ENCODE assay signal across 24 cellular contexts in genomic region chr3:126883241-126883640, GRCh38.
DNase-seq lines count a peak whose midpoint lies in the region; ATAC-seq and TF ChIP-seq lines count a peak whose summit lies in the region.
"Had no signal": no experiment of that assay in that cellular context is flagged by ENCODE, and none has a peak within 500 bp of the region (broad histone marks: within the 10 kb centered on the region; RNA-seq: fewer than 3 reads in every experiment).

No MANE protein-coding gene starts in this region.

- H3K27ac ChIP-seq in GM23338 (ENCODE audit: low read depth) (no peak overlapping the region), body of pancreas (no peak overlapping the region), right atrium auricular region (no peak overlapping the region)
- H3K27ac ChIP-seq: HL-60, upper lobe of left lung had no signal

- no peak overlapping the region for H3K4me3 Mint-ChIP-seq in GM23338
- no peak overlapping the region for H3K4me3 Mint-ChIP-seq in activated CD8-positive, alpha-beta T cell treated with anti-CD3 and anti-CD28 coated beads for 36 hours
- H3K4me3 Mint-ChIP-seq: activated CD4-positive, alpha-beta T cell treated with anti-CD3 and anti-CD28 coated beads, Interleukin-2, amount 10 ng/mL, durations not matched to agents 7 days and 5 days; activated naive CD8-positive, alpha-beta T cell; activated T-cell treated with anti-CD3 and anti-CD28 coated beads, Interleukin-2, amount 50 U/mL, for 4 hours; effector memory CD8-positive, alpha-beta T cell had no signal

- no peaks in the 10 kb centered on the region for H3K79me2 ChIP-seq in GM23338 (replicated peaks; ENCODE audit: insufficient read depth)

- CTCF ChIA-PET in activated CD8-positive, alpha-beta T cell treated with anti-CD3 and anti-CD28 coated beads for 36 hours (lab: Charles Lee) = no interaction called here

- no peak overlapping the region for H2AFZ ChIP-seq in GM23338

- peaks cover 5% of the 10 kb centered on the region; the same call in 1 of the 3 replicates for H3K4me1 Mint-ChIP-seq in GM23338
- H3K4me1 Mint-ChIP-seq in activated CD8-positive, alpha-beta T cell treated with anti-CD3 and anti-CD28 coated beads for 36 hours (ENCODE audit: low read depth) = no peaks in the 10 kb centered on the region

- no peak overlapping the region for H3K4me2 ChIP-seq in GM23338

- TF ChIP-seq CTCF in GM23338 (conservative IDR thresholded peaks at IDR 0.05; ENCODE audit: low read depth in 2 of 2) (no peak), body of pancreas (IDR thresholded peaks at IDR 0.05) (no peak), right atrium auricular region (IDR thresholded peaks at IDR 0.05) (no peak)
- TF ChIP-seq CTCF in activated CD8-positive, alpha-beta T cell treated with anti-CD3 and anti-CD28 coated beads for 36 hours (IDR thresholded peaks at IDR 0.05) = no peak

- no peaks in the 10 kb centered on the region for H3K36me3 Mint-ChIP-seq in GM23338 (ENCODE audit: low read depth)
- peaks cover 2% of the 10 kb centered on the region for H3K36me3 Mint-ChIP-seq in activated CD8-positive, alpha-beta T cell treated with anti-CD3 and anti-CD28 coated beads for 36 hours (ENCODE audit: low read depth)

- H3K36me3 ChIP-seq in GM23338 (ENCODE audit: insufficient read depth) (no peaks in the 10 kb centered on the region), body of pancreas (replicated peaks in 1 of 2; ENCODE audit: insufficient read depth in 1 of 2, low read depth in 2 of 2) (no peaks in the 10 kb centered on the region), right atrium auricular region (no peaks in the 10 kb centered on the region)
- H3K36me3 ChIP-seq: upper lobe of left lung had no signal

- H3K9me3 ChIP-seq in body of pancreas (no peaks in the 10 kb centered on the region), right atrium auricular region (no peaks in the 10 kb centered on the region)
- H3K9me3 ChIP-seq: upper lobe of left lung had no signal

- H3K27me3 Mint-ChIP-seq in GM23338 (ENCODE audit: insufficient read depth, low read depth, poor library complexity) = peaks cover under 1% of the 10 kb centered on the region
- no peaks in the 10 kb centered on the region for H3K27me3 Mint-ChIP-seq in activated CD8-positive, alpha-beta T cell treated with anti-CD3 and anti-CD28 coated beads for 36 hours
- H3K27me3 Mint-ChIP-seq: activated CD4-positive, alpha-beta T cell treated with anti-CD3 and anti-CD28 coated beads, Interleukin-2, amount 10 ng/mL, durations not matched to agents 7 days and 5 days; activated naive CD8-positive, alpha-beta T cell; effector memory CD8-positive, alpha-beta T cell had no signal

- intact Hi-C loops in body of pancreas (cut with DNase I) = no loop called here
- intact Hi-C loops in activated CD8-positive, alpha-beta T cell treated with anti-CD3 and anti-CD28 coated beads for 36 hours (cut with micrococcal nuclease) = no loop called here

- POLR2A ChIA-PET in activated CD8-positive, alpha-beta T cell treated with anti-CD3 and anti-CD28 coated beads for 36 hours (lab: Charles Lee) = no interaction called here

- TF ChIP-seq POLR2A in body of pancreas (IDR thresholded peaks at IDR 0.05) = no peak

- DNase-seq in AG08395 (ENCODE audit: low spot score) (peak; percentile 49), GM23338 (ENCODE audit: low spot score) (peak; percentile 27), body of pancreas (peak in 2 of 4 donors; percentile 10 to 18), right atrium auricular region (ENCODE audit: low spot score) (peak; percentile 73), Kasumi-1 (lab: John Stamatoyannopoulos, UW) (no peak), activated T-cell treated with anti-CD3 and anti-CD28 coated beads for 4 hours (no peak)
- DNase-seq in activated CD8-positive, alpha-beta T cell treated with anti-CD3 and anti-CD28 coated beads for 36 hours = no peak
- DNase-seq: activated CD4-positive, alpha-beta T cell treated with anti-CD3 and anti-CD28 coated beads, Interleukin-2, amount 10 ng/mL, durations not matched to agents 7 days and 5 days; activated T-cell treated with anti-CD3 and anti-CD28 coated beads, Interleukin-2, amount 50 U/mL, for 4 hours; caudate nucleus; effector memory CD8-positive, alpha-beta T cell; GF-D8; Karpas-422; NCI-H146; NCI-H226; occipital lobe; SHP77; small intestine; stimulated activated naive CD4-positive, alpha-beta T cell; T1000; upper lobe of left lung had no signal

- 90 to 93% methylated on average over 7 of the region's 7 CpGs for WGBS in body of pancreas, 2 donors

- H3F3A ChIP-seq in GM23338 (replicated peaks; ENCODE audit: low read depth) = no peaks in the 10 kb centered on the region

- H3K4me1 ChIP-seq in GM23338 (ENCODE audit: insufficient read depth) (no peaks in the 10 kb centered on the region), body of pancreas (no peaks in the 10 kb centered on the region), right atrium auricular region (peaks cover 0 to 9% of the 10 kb centered on the region in 2 donors)

- no peak for ATAC-seq in GM23338
- ATAC-seq in body of pancreas = peak; percentile 24
- ATAC-seq in activated CD8-positive, alpha-beta T cell treated with anti-CD3 and anti-CD28 coated beads for 36 hours = no peak
- ATAC-seq in HG03457 (IDR thresholded peaks at IDR 0.05; ENCODE audit: unreplicated experiment) = no peak
- ATAC-seq: activated T-cell treated with anti-CD3 and anti-CD28 coated beads, Interleukin-2, amount 50 U/mL, for 4 hours; effector memory CD8-positive, alpha-beta T cell had no signal

- H3K27ac Mint-ChIP-seq in GM23338 = no peak overlapping the region
- H3K27ac Mint-ChIP-seq in activated CD8-positive, alpha-beta T cell treated with anti-CD3 and anti-CD28 coated beads for 36 hours = no peak overlapping the region
- H3K27ac Mint-ChIP-seq: activated CD4-positive, alpha-beta T cell treated with anti-CD3 and anti-CD28 coated beads, Interleukin-2, amount 10 ng/mL, durations not matched to agents 7 days and 5 days; activated naive CD8-positive, alpha-beta T cell; effector memory CD8-positive, alpha-beta T cell had no signal

- no peaks in the 10 kb centered on the region; the same call in 1 of the 2 replicates for H4K20me1 ChIP-seq in GM23338 (replicated peaks; ENCODE audit: insufficient read depth)

- no peak overlapping the region for H3K4me3 ChIP-seq in GM23338
- no peak overlapping the region for H3K4me3 ChIP-seq in body of pancreas
- H3K4me3 ChIP-seq in right atrium auricular region = no peak overlapping the region
- H3K4me3 ChIP-seq: upper lobe of left lung had no signal

- H3K9me3 Mint-ChIP-seq in GM23338 = no peaks in the 10 kb centered on the region
- H3K9me3 Mint-ChIP-seq in activated CD8-positive, alpha-beta T cell treated with anti-CD3 and anti-CD28 coated beads for 36 hours = no peaks in the 10 kb centered on the region
- H3K9me3 Mint-ChIP-seq: activated CD4-positive, alpha-beta T cell treated with anti-CD3 and anti-CD28 coated beads, Interleukin-2, amount 10 ng/mL, durations not matched to agents 7 days and 5 days; activated T-cell treated with anti-CD3 and anti-CD28 coated beads, Interleukin-2, amount 50 U/mL, for 4 hours; effector memory CD8-positive, alpha-beta T cell had no signal

- no peaks in the 10 kb centered on the region for H3K27me3 ChIP-seq in GM23338 (ENCODE audit: insufficient read depth)
- H3K27me3 ChIP-seq in body of pancreas = no peaks in the 10 kb centered on the region
- no peaks in the 10 kb centered on the region for H3K27me3 ChIP-seq in right atrium auricular region
- H3K27me3 ChIP-seq: upper lobe of left lung had no signal

- no peaks in the 10 kb centered on the region; the same call in 1 of the 2 replicates for H3K9me2 ChIP-seq in GM23338 (ENCODE audit: insufficient read depth)

TF ChIP-seq in GM23338, 12 proteins besides CTCF, POLR2A, EP300 and RAD21 (continues in another document):
- TF ChIP-seq ZNF114 (CRISPR knock-in tag; IDR thresholded peaks at IDR 0.05) = no peak

Comparison
In these comparisons a context has a peak if more than half of its experiments do, and no peak if none do; other contexts are left out.
1. DNase-seq: peak in AG08395 (single experiment), GM23338 (single experiment) and right atrium auricular region (single experiment); none in activated CD8-positive, alpha-beta T cell treated with anti-CD3 and anti-CD28 coated beads for 36 hours (single experiment), Kasumi-1 (0 of 2) and activated T-cell treated with anti-CD3 and anti-CD28 coated beads for 4 hours (single experiment).